In genomic region chrX:116173006-116173405, GRCh38 we compare ENCODE assay signal across 22 cellular contexts.
"Had no signal": no experiment of that assay in that cellular context is flagged by ENCODE, and none has a peak within 500 bp of the region (broad histone marks: within the 10 kb centered on the region; RNA-seq: fewer than 3 reads in every experiment).

No MANE protein-coding gene starts in this region.

- H3K4me1 Mint-ChIP-seq: naive B cell; stimulated activated memory B cell treated with anti-CD40 and anti-IgM and Interleukin-4, amounts not matched to agents 10 μg/mL and 1 μg/mL and 100 μg/mL, for 72 hours had no signal

- H3K9me3 Mint-ChIP-seq: mesothelial cell of epicardium; stimulated activated naive CD8-positive, alpha-beta T cell treated with anti-CD3 and anti-CD28 coated beads, Interleukin-15, Interleukin-2, amounts not matched to agents 100 ng/mL and 50 ng/mL, for 24 hours had no signal

- H3K36me3 Mint-ChIP-seq: mesothelial cell of epicardium; naive B cell; natural killer cell treated with Interleukin-12 subunit alpha and Interleukin-12 subunit beta and Interleukin-15 and Interleukin-18, amount 100 ng/mL, for 72 hours; stimulated activated memory B cell treated with anti-CD40 and anti-IgM and Interleukin-4, amounts not matched to agents 10 μg/mL and 1 μg/mL and 100 μg/mL, for 72 hours had no signal

- H3K27ac Mint-ChIP-seq: effector memory CD8-positive, alpha-beta T cell; mesothelial cell of epicardium; naive B cell; natural killer cell treated with Interleukin-12 subunit alpha and Interleukin-12 subunit beta and Interleukin-15 and Interleukin-18, amount 100 ng/mL, for 72 hours; stimulated activated memory B cell treated with anti-CD40 and anti-IgM and Interleukin-4, amounts not matched to agents 10 μg/mL and 1 μg/mL and 100 μg/mL, for 72 hours; stimulated activated naive CD8-positive, alpha-beta T cell treated with anti-CD3 and anti-CD28 coated beads, Interleukin-15, Interleukin-2, amounts not matched to agents 100 ng/mL and 50 ng/mL, for 24 hours had no signal

- ATAC-seq: effector memory CD8-positive, alpha-beta T cell; left lobe of liver; mucosa of descending colon; natural killer cell treated with Interleukin-12 subunit alpha and Interleukin-12 subunit beta and Interleukin-15 and Interleukin-18, amount 100 ng/mL, for 72 hours; psoas muscle; right cardiac atrium; stimulated activated memory B cell treated with anti-CD40 and anti-IgM and Interleukin-4, amounts not matched to agents 10 μg/mL and 1 μg/mL and 100 μg/mL, for 72 hours; upper lobe of right lung had no signal

- H3K4me3 Mint-ChIP-seq: effector memory CD8-positive, alpha-beta T cell; mesothelial cell of epicardium; naive B cell; natural killer cell treated with Interleukin-12 subunit alpha and Interleukin-12 subunit beta and Interleukin-15 and Interleukin-18, amount 100 ng/mL, for 72 hours; stimulated activated memory B cell treated with anti-CD40 and anti-IgM and Interleukin-4, amounts not matched to agents 10 μg/mL and 1 μg/mL and 100 μg/mL, for 72 hours; stimulated activated naive CD8-positive, alpha-beta T cell treated with anti-CD3 and anti-CD28 coated beads, Interleukin-15, Interleukin-2, amounts not matched to agents 100 ng/mL and 50 ng/mL, for 24 hours had no signal

- DNase-seq: cortex of kidney; effector memory CD8-positive, alpha-beta T cell; erythroblast; esophagus squamous epithelium; mesenchymal stem cell; mucosa of descending colon; naive B cell; occipital lobe; ovary; posterior cingulate gyrus; psoas muscle; right cardiac atrium; sigmoid colon; spleen; stimulated activated CD4-positive, alpha-beta T cell treated with anti-CD3 and anti-CD28 coated beads, Interleukin-4, amount 100 ng/mL, for 4 hours; transverse colon; upper lobe of right lung had no signal

- H3K27me3 Mint-ChIP-seq: effector memory CD8-positive, alpha-beta T cell; naive B cell; stimulated activated memory B cell treated with anti-CD40 and anti-IgM and Interleukin-4, amounts not matched to agents 10 μg/mL and 1 μg/mL and 100 μg/mL, for 72 hours; stimulated activated naive CD8-positive, alpha-beta T cell treated with anti-CD3 and anti-CD28 coated beads, Interleukin-15, Interleukin-2, amounts not matched to agents 100 ng/mL and 50 ng/mL, for 24 hours had no signal
